In genomic region chr3:152846572-152847202, GRCh38 we compare ENCODE assay signal across 1 cellular context. TPM values are rescaled to one million over a fixed set of nuclear protein-coding genes. Genes with fewer than 3 reads are reported as not detected.
"Had no signal": no experiment of that assay in that cellular context is flagged by ENCODE, and none has a peak within 500 bp of the region (broad histone marks: within the 10 kb centered on the region; RNA-seq: fewer than 3 reads in every experiment).

No MANE protein-coding gene starts in this region.

RNA-seq across cellular contexts. Expression of gene P2RY1, which starts 11.8 kb away (rescaled TPM):
- total RNA-seq: G401 had no signal
